ENCODE assay signal across 8 cellular contexts in the genomic region with DNA sequence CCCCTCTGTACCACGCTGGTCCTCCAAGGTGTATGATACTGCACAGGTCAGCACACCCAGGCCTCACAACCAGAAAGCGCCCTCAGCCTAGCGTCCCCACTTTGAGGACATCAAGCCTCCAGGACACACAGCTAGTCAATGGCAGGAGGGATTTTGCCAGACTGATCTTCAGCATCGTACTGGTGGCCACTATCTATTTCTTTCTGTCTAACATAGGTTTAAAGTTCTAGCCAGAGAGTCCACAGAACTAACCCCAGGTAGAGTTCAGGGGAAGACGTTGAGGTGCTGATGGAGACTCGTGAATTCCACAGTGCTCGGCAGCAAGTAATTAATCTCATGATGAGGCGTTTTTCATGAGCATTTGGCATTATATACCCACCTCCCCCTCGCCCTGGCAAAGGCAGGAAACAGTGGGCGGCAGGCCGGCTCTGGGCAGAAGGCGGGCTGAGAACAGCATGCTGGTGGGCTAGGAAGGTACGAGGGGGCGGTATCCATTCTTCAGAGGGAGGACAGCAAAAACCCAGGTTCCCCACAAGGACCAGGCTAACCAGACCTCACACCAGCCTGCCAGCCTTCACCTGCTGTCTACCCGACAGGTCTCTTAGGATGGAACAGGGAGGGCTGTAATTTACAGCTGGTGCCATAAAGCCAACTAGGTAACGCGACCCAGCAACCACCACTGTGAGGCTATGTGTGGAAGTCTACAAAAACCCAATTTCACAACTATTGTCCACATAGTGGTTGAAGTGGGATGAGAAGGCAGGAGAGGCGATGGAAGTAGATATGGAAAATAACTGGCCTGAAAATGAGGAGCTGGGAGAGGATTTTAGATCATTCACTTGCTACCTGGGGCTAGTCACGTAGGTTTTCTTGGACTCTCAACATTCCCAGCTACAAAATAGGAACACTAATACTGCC. TPM values are rescaled to one million over a fixed set of nuclear protein-coding genes. Genes with fewer than 3 reads are reported as not detected.
DNase-seq lines count a peak whose midpoint lies in the region; ATAC-seq and TF ChIP-seq lines count a peak whose summit lies in the region.

No MANE protein-coding gene starts in this region.

- H3K4me1 ChIP-seq in esophagus muscularis mucosa = peaks cover 100% of the 10 kb centered on the region in 4 donors
- peaks cover 86 to 97% of the 10 kb centered on the region in 2 donors for H3K4me1 ChIP-seq in gastrocnemius medialis

- H3K36me3 ChIP-seq in H7 (replicated peaks; ENCODE audit: control insufficient read depth, insufficient read depth, low read length) (0 out of 2 replicates have a peak, but pooled peaks cover 2% of the 10 kb centered on the region), esophagus muscularis mucosa (peaks cover 0 to 6% (median 3%) of the 10 kb centered on the region in 4 donors), gastrocnemius medialis (no peaks in the 10 kb centered on the region)

- no peak for TF ChIP-seq POLR2A in esophagus muscularis mucosa (IDR thresholded peaks at IDR 0.05; ENCODE audit: low read depth)
- TF ChIP-seq POLR2A in gastrocnemius medialis (IDR thresholded peaks at IDR 0.05) = no peak

- no peak for TF ChIP-seq EP300 in esophagus muscularis mucosa (IDR thresholded peaks at IDR 0.05)

- intact Hi-C loops in esophagus muscularis mucosa (cut with DNase I) = no loop called here
- intact Hi-C loops in gastrocnemius medialis (cut with DNase I; ENCODE audit: low total_unique reads) = loop anchor here (2.0 kb wide), 1 partner anchor 16 kb away; no protein-coding TSS in a partner anchor

- no peak for TF ChIP-seq CTCF in esophagus muscularis mucosa (IDR thresholded peaks at IDR 0.05)
- TF ChIP-seq CTCF in gastrocnemius medialis (IDR thresholded peaks at IDR 0.05 in 4 of 5, conservative IDR thresholded peaks at IDR 0.05 in 1 of 5) = no peak
- no peak for TF ChIP-seq CTCF in GM10266 (IDR thresholded peaks at IDR 0.05; ENCODE audit: control insufficient read depth, insufficient read depth, low read depth, missing control alignments)

- H3K4me3 ChIP-seq in H7 (ENCODE audit: insufficient read depth, low read depth, low read length) = no peak overlapping the region
- H3K4me3 ChIP-seq in esophagus muscularis mucosa = peak overlapping the region; percentile 14 to 33 (median 28)
- H3K4me3 ChIP-seq in gastrocnemius medialis = no peak overlapping the region

- H3K27ac ChIP-seq in esophagus muscularis mucosa (replicated peaks in 1 of 4) (peak overlapping the region; percentile 95 to 100 (median 98)), gastrocnemius medialis (peak overlapping the region; percentile 82 to 84 (median 83))

- WGBS in esophagus muscularis mucosa = 33% methylated on average over 15 of the region's 19 CpGs

- H3K27me3 ChIP-seq in H7 (ENCODE audit: control insufficient read depth, insufficient read depth, low read length) = no peaks in the 10 kb centered on the region
- no peaks in the 10 kb centered on the region for H3K27me3 ChIP-seq in esophagus muscularis mucosa
- no peaks in the 10 kb centered on the region for H3K27me3 ChIP-seq in gastrocnemius medialis

- DNase-seq in H7 (peak; percentile 65), esophagus muscularis mucosa (ENCODE audit: extremely low spot score) (no peak), gastrocnemius medialis (no peak), AG08396 (ENCODE audit: low spot score) (no peak), left lobe of liver (ENCODE audit: low spot score) (no peak), GM10266 (ENCODE audit: extremely low spot score) (no peak)
- peak; percentile 48 for DNase-seq in activated CD4-positive, alpha-beta T cell treated with anti-CD3 and anti-CD28 coated beads for 48 hours

- H3K9me3 ChIP-seq in esophagus muscularis mucosa = no peaks in the 10 kb centered on the region
- no peaks in the 10 kb centered on the region for H3K9me3 ChIP-seq in gastrocnemius medialis

- in situ Hi-C loops in gastrocnemius medialis (cut with MboI; ENCODE audit: low sequenced_read_pairs in 4 of 4) = no loop called here

- no peak for ATAC-seq in gastrocnemius medialis
- no peak for ATAC-seq in left lobe of liver
- no peak for ATAC-seq in GM21737 (IDR thresholded peaks at IDR 0.05; ENCODE audit: unreplicated experiment)

RNA-seq across cellular contexts. Expression of a gene that starts 18.5 kb away (rescaled TPM):
- 117 and 149 TPM in 2 replicates for total RNA-seq in H7 (2014; rRNA removed; shearing (Covaris generic))
- total RNA-seq in esophagus muscularis mucosa = 100 to 1,000 TPM; 241 to 387 (median 358) TPM
- total RNA-seq in gastrocnemius medialis = 100 to 1,000 TPM in 3 of 4 donors, 10 to 100 TPM in 1; 38.9 to 115 (median 104) TPM
- total RNA-seq in left lobe of liver = 204 TPM

Comparison
In these comparisons a context has a peak if more than half of its experiments do, and no peak if none do; other contexts are left out.
1. DNase-seq: peak in H7 (single experiment) and activated CD4-positive, alpha-beta T cell treated with anti-CD3 and anti-CD28 coated beads for 48 hours (single experiment); none in esophagus muscularis mucosa (single experiment), gastrocnemius medialis (0 of 2), AG08396 (single experiment), left lobe of liver (single experiment) and GM10266 (single experiment).
2. H3K4me3 ChIP-seq: peak in esophagus muscularis mucosa (4 of 4); none in H7 (single experiment) and gastrocnemius medialis (0 of 4).